Comparison of ENCODE assay signal across 26 cellular contexts in the genomic region with DNA sequence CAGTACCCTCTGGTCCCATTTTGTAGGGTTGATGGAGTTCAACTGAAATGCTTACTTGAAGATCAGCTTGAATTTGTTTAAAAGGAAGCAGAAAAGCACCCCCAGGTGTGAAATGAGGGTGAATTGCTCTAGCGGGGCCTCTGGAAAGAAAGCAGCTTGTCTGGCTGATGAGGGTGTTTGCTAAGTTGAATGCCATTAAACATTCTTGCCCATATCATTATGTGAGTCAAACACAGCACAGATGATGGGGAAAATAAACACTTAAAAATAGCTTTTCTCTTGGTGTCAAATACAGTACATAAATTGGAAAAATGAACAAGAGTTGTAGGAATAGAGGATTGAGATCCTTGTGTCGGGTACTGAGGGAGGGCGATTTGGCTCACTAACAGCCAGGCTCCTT.
"Had no signal": no experiment of that assay in that cellular context is flagged by ENCODE, and none has a peak within 500 bp of the region (broad histone marks: within the 10 kb centered on the region; RNA-seq: fewer than 3 reads in every experiment).

No MANE protein-coding gene starts in this region.

- H3K27me3 Mint-ChIP-seq: naive B cell; progenitor cell of endocrine pancreas; stimulated activated memory B cell treated with anti-CD40 and anti-IgM and Interleukin-4, amounts not matched to agents 10 μg/mL and 1 μg/mL and 100 μg/mL, for 72 hours; stimulated activated naive CD8-positive, alpha-beta T cell treated with anti-CD3 and anti-CD28 coated beads, Interleukin-15, amount 100 ng/mL, for 72 hours had no signal

- H2AFZ ChIP-seq: hepatocyte had no signal

- H3K27me3 ChIP-seq: hepatocyte, ovary, right atrium auricular region, right lobe of liver, suprapubic skin, tibial artery, upper lobe of right lung had no signal

- H3K79me2 ChIP-seq: hepatocyte had no signal

- H3K27ac Mint-ChIP-seq: mesothelial cell of epicardium; naive B cell; natural killer cell; progenitor cell of endocrine pancreas; stimulated activated memory B cell treated with anti-CD40 and anti-IgM and Interleukin-4, amounts not matched to agents 10 μg/mL and 1 μg/mL and 100 μg/mL, for 72 hours; stimulated activated naive CD8-positive, alpha-beta T cell treated with anti-CD3 and anti-CD28 coated beads, Interleukin-15, amount 100 ng/mL, for 72 hours had no signal

- H3K36me3 ChIP-seq: heart right ventricle, left ventricle myocardium inferior, ovary, right atrium auricular region, right lobe of liver, suprapubic skin, thoracic aorta, tibial artery, upper lobe of right lung had no signal

- H3K27ac ChIP-seq: heart right ventricle, hepatocyte, left ventricle myocardium inferior, ovary, right atrium auricular region, right lobe of liver, suprapubic skin, thoracic aorta, tibial artery, upper lobe of right lung had no signal

- DNase-seq: heart right ventricle; islet precursor cell; left ventricle myocardium inferior; mesendoderm; naive B cell; natural killer cell; ovary; right lobe of liver; stimulated activated CD4-positive, alpha-beta T cell treated with anti-CD3 and anti-CD28 coated beads, Interleukin-1b, Interleukin-23, amount 100 ng/mL, for 48 hours; stimulated activated CD4-positive, alpha-beta T cell treated with anti-CD3 and anti-CD28 coated beads, Interleukin-2, amount 100 ng/mL, for 48 hours; stimulated activated CD4-positive, alpha-beta T cell treated with anti-CD3 and anti-CD28 coated beads, Interleukin-4, amount 100 ng/mL, for 4 hours; stimulated activated CD8-positive, alpha-beta memory T cell treated with anti-CD3 and anti-CD28 coated beads, Interleukin-4, amount 100 ng/mL, for 48 hours; stimulated activated naive CD4-positive, alpha-beta T cell treated with Interleukin-2 at 50 U/mL for 16 hours; stimulated activated naive CD8-positive, alpha-beta T cell treated with anti-CD3 and anti-CD28 coated beads, Interleukin-15, amount 100 ng/mL, for 72 hours; tibial artery; trophoblast cell; upper lobe of right lung had no signal

- H3K4me2 ChIP-seq: hepatocyte, smooth muscle cell had no signal

- H3K9me3 Mint-ChIP-seq: mesothelial cell of epicardium; stimulated activated naive CD8-positive, alpha-beta T cell treated with anti-CD3 and anti-CD28 coated beads, Interleukin-15, amount 100 ng/mL, for 72 hours had no signal

- H3K36me3 Mint-ChIP-seq: mesothelial cell of epicardium; naive B cell; natural killer cell; stimulated activated memory B cell treated with anti-CD40 and anti-IgM and Interleukin-4, amounts not matched to agents 10 μg/mL and 1 μg/mL and 100 μg/mL, for 72 hours had no signal

- H3K9me3 ChIP-seq: heart right ventricle, left ventricle myocardium inferior, ovary, right atrium auricular region, right lobe of liver, suprapubic skin, thoracic aorta, tibial artery, upper lobe of right lung had no signal

- H3K4me3 ChIP-seq: heart right ventricle, hepatocyte, left ventricle myocardium inferior, lung, ovary, right atrium auricular region, right lobe of liver, smooth muscle cell, suprapubic skin, thoracic aorta, tibial artery, upper lobe of right lung had no signal

- H3K4me1 Mint-ChIP-seq: naive B cell; natural killer cell; stimulated activated memory B cell treated with anti-CD40 and anti-IgM and Interleukin-4, amounts not matched to agents 10 μg/mL and 1 μg/mL and 100 μg/mL, for 72 hours; stimulated activated naive CD8-positive, alpha-beta T cell treated with anti-CD3 and anti-CD28 coated beads, Interleukin-15, amount 100 ng/mL, for 72 hours had no signal

- H3K4me3 Mint-ChIP-seq: mesothelial cell of epicardium; naive B cell; natural killer cell; stimulated activated memory B cell treated with anti-CD40 and anti-IgM and Interleukin-4, amounts not matched to agents 10 μg/mL and 1 μg/mL and 100 μg/mL, for 72 hours; stimulated activated naive CD8-positive, alpha-beta T cell treated with anti-CD3 and anti-CD28 coated beads, Interleukin-15, amount 100 ng/mL, for 72 hours had no signal
